ENCODE assay signal across 2 cellular contexts in the genomic region with DNA sequence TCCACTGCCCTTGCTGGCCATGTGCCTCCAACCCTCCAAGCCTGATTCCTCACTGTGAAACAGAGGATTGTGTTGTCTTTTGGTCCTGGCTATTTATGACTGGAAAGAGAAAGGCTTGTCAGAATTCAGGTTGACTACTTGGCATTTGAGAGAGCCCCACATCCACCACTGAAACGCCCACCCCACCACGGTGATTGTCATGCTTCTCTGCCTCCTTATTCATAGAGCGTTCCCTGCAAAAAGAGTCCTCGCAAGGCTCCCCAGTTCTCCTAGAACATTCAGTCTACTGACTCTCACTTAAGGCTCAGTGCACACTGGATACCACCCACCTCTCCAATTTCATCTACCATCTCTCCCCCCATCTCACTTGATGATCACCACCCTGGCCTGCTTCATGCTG.
TF ChIP-seq lines count a peak whose summit lies in the region.

No MANE protein-coding gene starts in this region.

TF ChIP-seq in GM23338, 12 proteins besides CTCF, POLR2A, EP300 and RAD21 (continues in another document):
- TF ChIP-seq EZH2phosphoT487 (IDR thresholded peaks at IDR 0.05; ENCODE audit: unreplicated experiment) (no peak), EZH2 (IDR thresholded peaks at IDR 0.05; ENCODE audit: low read depth, unreplicated experiment) (no peak), ZNF331 (CRISPR knock-in tag; IDR thresholded peaks at IDR 0.05; ENCODE audit: low read depth) (no peak), POLR2AphosphoS5 (IDR thresholded peaks at IDR 0.05; ENCODE audit: low read depth) (no peak), CREB1 (CRISPR knock-in tag; IDR thresholded peaks at IDR 0.05; ENCODE audit: low read depth) (no peak), JUNB (IDR thresholded peaks at IDR 0.05; ENCODE audit: unreplicated experiment) (no peak), STAT1 (IDR thresholded peaks at IDR 0.05; ENCODE audit: unreplicated experiment) (no peak), NANOG (IDR thresholded peaks at IDR 0.05; ENCODE audit: borderline replicate concordance) (no peak), ZNF114 (CRISPR knock-in tag; IDR thresholded peaks at IDR 0.05) (no peak)
- TF ChIP-seq, protein P1, sequence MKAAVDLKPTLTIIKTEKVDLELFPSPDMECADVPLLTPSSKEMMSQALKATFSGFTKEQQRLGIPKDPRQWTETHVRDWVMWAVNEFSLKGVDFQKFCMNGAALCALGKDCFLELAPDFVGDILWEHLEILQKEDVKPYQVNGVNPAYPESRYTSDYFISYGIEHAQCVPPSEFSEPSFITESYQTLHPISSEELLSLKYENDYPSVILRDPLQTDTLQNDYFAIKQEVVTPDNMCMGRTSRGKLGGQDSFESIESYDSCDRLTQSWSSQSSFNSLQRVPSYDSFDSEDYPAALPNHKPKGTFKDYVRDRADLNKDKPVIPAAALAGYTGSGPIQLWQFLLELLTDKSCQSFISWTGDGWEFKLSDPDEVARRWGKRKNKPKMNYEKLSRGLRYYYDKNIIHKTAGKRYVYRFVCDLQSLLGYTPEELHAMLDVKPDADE (IDR thresholded peaks at IDR 0.05): no peak
- TF ChIP-seq, protein P2, sequence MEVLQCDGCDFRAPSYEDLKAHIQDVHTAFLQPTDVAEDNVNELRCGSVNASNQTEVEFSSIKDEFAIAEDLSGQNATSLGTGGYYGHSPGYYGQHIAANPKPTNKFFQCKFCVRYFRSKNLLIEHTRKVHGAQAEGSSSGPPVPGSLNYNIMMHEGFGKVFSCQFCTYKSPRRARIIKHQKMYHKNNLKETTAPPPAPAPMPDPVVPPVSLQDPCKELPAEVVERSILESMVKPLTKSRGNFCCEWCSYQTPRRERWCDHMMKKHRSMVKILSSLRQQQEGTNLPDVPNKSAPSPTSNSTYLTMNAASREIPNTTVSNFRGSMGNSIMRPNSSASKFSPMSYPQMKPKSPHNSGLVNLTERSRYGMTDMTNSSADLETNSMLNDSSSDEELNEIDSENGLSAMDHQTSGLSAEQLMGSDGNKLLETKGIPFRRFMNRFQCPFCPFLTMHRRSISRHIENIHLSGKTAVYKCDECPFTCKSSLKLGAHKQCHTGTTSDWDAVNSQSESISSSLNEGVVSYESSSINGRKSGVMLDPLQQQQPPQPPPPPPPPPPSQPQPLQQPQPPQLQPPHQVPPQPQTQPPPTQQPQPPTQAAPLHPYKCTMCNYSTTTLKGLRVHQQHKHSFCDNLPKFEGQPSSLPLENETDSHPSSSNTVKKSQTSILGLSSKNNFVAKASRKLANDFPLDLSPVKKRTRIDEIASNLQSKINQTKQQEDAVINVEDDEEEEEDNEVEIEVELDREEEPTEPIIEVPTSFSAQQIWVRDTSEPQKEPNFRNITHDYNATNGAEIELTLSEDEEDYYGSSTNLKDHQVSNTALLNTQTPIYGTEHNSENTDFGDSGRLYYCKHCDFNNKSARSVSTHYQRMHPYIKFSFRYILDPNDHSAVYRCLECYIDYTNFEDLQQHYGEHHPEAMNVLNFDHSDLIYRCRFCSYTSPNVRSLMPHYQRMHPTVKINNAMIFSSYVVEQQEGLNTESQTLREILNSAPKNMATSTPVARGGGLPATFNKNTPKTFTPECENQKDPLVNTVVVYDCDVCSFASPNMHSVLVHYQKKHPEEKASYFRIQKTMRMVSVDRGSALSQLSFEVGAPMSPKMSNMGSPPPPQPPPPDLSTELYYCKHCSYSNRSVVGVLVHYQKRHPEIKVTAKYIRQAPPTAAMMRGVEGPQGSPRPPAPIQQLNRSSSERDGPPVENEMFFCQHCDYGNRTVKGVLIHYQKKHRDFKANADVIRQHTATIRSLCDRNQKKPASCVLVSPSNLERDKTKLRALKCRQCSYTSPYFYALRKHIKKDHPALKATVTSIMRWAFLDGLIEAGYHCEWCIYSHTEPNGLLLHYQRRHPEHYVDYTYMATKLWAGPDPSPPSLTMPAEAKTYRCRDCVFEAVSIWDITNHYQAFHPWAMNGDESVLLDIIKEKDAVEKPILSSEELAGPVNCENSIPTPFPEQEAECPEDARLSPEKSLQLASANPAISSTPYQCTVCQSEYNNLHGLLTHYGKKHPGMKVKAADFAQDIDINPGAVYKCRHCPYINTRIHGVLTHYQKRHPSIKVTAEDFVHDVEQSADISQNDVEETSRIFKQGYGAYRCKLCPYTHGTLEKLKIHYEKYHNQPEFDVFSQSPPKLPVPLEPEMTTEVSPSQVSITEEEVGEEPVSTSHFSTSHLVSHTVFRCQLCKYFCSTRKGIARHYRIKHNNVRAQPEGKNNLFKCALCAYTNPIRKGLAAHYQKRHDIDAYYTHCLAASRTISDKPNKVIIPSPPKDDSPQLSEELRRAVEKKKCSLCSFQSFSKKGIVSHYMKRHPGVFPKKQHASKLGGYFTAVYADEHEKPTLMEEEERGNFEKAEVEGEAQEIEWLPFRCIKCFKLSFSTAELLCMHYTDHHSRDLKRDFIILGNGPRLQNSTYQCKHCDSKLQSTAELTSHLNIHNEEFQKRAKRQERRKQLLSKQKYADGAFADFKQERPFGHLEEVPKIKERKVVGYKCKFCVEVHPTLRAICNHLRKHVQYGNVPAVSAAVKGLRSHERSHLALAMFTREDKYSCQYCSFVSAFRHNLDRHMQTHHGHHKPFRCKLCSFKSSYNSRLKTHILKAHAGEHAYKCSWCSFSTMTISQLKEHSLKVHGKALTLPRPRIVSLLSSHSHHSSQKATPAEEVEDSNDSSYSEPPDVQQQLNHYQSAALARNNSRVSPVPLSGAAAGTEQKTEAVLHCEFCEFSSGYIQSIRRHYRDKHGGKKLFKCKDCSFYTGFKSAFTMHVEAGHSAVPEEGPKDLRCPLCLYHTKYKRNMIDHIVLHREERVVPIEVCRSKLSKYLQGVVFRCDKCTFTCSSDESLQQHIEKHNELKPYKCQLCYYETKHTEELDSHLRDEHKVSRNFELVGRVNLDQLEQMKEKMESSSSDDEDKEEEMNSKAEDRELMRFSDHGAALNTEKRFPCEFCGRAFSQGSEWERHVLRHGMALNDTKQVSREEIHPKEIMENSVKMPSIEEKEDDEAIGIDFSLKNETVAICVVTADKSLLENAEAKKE (CRISPR knock-in tag; IDR thresholded peaks at IDR 0.05): no peak

TF ChIP-seq in H1, 55 proteins besides CTCF, POLR2A, EP300 and RAD21:
- no peak for TF ChIP-seq SP2 (IDR thresholded peaks at IDR 0.05; ENCODE audit: low read length)
- TF ChIP-seq KDM5A (IDR thresholded peaks at IDR 0.05; ENCODE audit: low read length): no peak
- no peak for TF ChIP-seq RBBP5 (IDR thresholded peaks at IDR 0.05; ENCODE audit: borderline replicate concordance, low read depth, low read length)
- TF ChIP-seq GTF2F1 (IDR thresholded peaks at IDR 0.05; ENCODE audit: borderline replicate concordance, low read depth, low read length): no peak
- TF ChIP-seq EGR1 (IDR thresholded peaks at IDR 0.05; ENCODE audit: borderline replicate concordance, low read depth, low read length): no peak
- TF ChIP-seq CREB1 (IDR thresholded peaks at IDR 0.05): no peak
- no peak for TF ChIP-seq HDAC2 (IDR thresholded peaks at IDR 0.05; ENCODE audit: borderline replicate concordance in 1 of 2, low read depth in 2 of 2, low read length in 2 of 2)
- no peak for TF ChIP-seq SIX5 (IDR thresholded peaks at IDR 0.05; ENCODE audit: low read depth, low read length)
- no peak for TF ChIP-seq JUN (IDR thresholded peaks at IDR 0.05; ENCODE audit: low read depth, low read length)
- no peak for TF ChIP-seq RXRA (IDR thresholded peaks at IDR 0.05; ENCODE audit: insufficient read depth, low read depth, low read length)
- no peak for TF ChIP-seq CHD1 (IDR thresholded peaks at IDR 0.05; ENCODE audit: low read depth, low read length)
- TF ChIP-seq ZNF274 (IDR thresholded peaks at IDR 0.05; ENCODE audit: borderline replicate concordance, extremely low read depth, low read length): no peak
- TF ChIP-seq, protein P3, sequence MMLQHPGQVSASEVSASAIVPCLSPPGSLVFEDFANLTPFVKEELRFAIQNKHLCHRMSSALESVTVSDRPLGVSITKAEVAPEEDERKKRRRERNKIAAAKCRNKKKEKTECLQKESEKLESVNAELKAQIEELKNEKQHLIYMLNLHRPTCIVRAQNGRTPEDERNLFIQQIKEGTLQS (IDR thresholded peaks at IDR 0.05; ENCODE audit: insufficient read depth, low read depth, low read length): no peak
- no peak for TF ChIP-seq SUZ12 (IDR thresholded peaks at IDR 0.05; ENCODE audit: low read length)
- TF ChIP-seq TEAD4 (IDR thresholded peaks at IDR 0.05; ENCODE audit: low read depth, low read length): no peak
- TF ChIP-seq BRCA1 (IDR thresholded peaks at IDR 0.05; ENCODE audit: low read depth, low read length): no peak
